In genomic region chr6:169097336-169098052, GRCh38 we compare ENCODE assay signal across 12 cellular contexts.
A peak's percentile ranks its signal among the peaks of the same experiment; 100 is the strongest.
DNase-seq lines count a peak whose midpoint lies in the region; ATAC-seq and TF ChIP-seq lines count a peak whose summit lies in the region.
"Had no signal": no experiment of that assay in that cellular context is flagged by ENCODE, and none has a peak within 500 bp of the region (broad histone marks: within the 10 kb centered on the region; RNA-seq: fewer than 3 reads in every experiment).

No MANE protein-coding gene starts in this region.

- H3K36me3 Mint-ChIP-seq in CD8-positive, alpha-beta T cell: no peaks in the 10 kb centered on the region

- TF ChIP-seq CTCF in coronary artery (IDR thresholded peaks at IDR 0.05): no peak
- no peak for TF ChIP-seq CTCF in CD8-positive, alpha-beta T cell (IDR thresholded peaks at IDR 0.05)

- H3K27me3 Mint-ChIP-seq in CD8-positive, alpha-beta T cell (ENCODE audit: low read depth): peaks cover 20% of the 10 kb centered on the region

- no peaks in the 10 kb centered on the region for H3K36me3 ChIP-seq in CD8-positive, alpha-beta T cell (ENCODE audit: insufficient read depth, low read length)
- H3K36me3 ChIP-seq: ovary had no signal

- H3K4me3 ChIP-seq in coronary artery: no peak overlapping the region
- H3K4me3 ChIP-seq in CD8-positive, alpha-beta T cell (ENCODE audit: low read depth, low read length): no peak overlapping the region
- H3K4me3 ChIP-seq: ovary had no signal

- intact Hi-C loops in CD8-positive, alpha-beta T cell (cut with DNase I, micrococcal nuclease): no loop called here

- no peaks in the 10 kb centered on the region for H3K9me3 ChIP-seq in CD8-positive, alpha-beta T cell (ENCODE audit: low read length)
- H3K9me3 ChIP-seq: ovary had no signal

- H3K4me3 Mint-ChIP-seq in CD8-positive, alpha-beta T cell: no peak overlapping the region

- no peak overlapping the region for H3K27ac Mint-ChIP-seq in CD8-positive, alpha-beta T cell

- no peaks in the 10 kb centered on the region for H3K4me1 ChIP-seq in CD8-positive, alpha-beta T cell (ENCODE audit: insufficient read depth, low read length)

- CTCF ChIA-PET in CD8-positive, alpha-beta T cell (lab: Charles Lee): no interaction called here

- POLR2A ChIA-PET in CD8-positive, alpha-beta T cell (lab: Charles Lee): no interaction called here

- no peak for ATAC-seq in CD8-positive, alpha-beta T cell
- ATAC-seq in GM21367 (IDR thresholded peaks at IDR 0.05; ENCODE audit: unreplicated experiment): no peak
- ATAC-seq: activated CD4-positive, CD25-positive, alpha-beta regulatory T cell treated with anti-CD3 and anti-CD28 coated beads, Interleukin-2, amount 50 U/mL, for 24 hours had no signal

- no peak overlapping the region for H3K27ac ChIP-seq in coronary artery
- H3K27ac ChIP-seq in CD8-positive, alpha-beta T cell (ENCODE audit: low read depth, low read length): no peak overlapping the region
- H3K27ac ChIP-seq: ovary had no signal

- DNase-seq in HK-2 (ENCODE audit: unreplicated experiment) (peak; percentile 14), astrocyte of the hippocampus (ENCODE audit: low read depth, low spot score) (peak; percentile 93), iris pigment epithelial cell (ENCODE audit: low read depth) (peak; percentile 100), stromal cell of bone marrow (ENCODE audit: low read depth) (peak; percentile 97), coronary artery (ENCODE audit: low spot score) (no peak)
- DNase-seq in CD8-positive, alpha-beta T cell: no peak
- DNase-seq: dermis blood vessel endothelial cell, NCI-H2081 treated with DMSO at 0.1 percent for 48 hours, OCI-M1, ovary had no signal

- no peaks in the 10 kb centered on the region for H3K9me3 Mint-ChIP-seq in CD8-positive, alpha-beta T cell

- H3K27me3 ChIP-seq in CD8-positive, alpha-beta T cell (ENCODE audit: insufficient read depth, low read length): no peaks in the 10 kb centered on the region
- H3K27me3 ChIP-seq: ovary had no signal

- H3K4me1 Mint-ChIP-seq in CD8-positive, alpha-beta T cell (ENCODE audit: low read depth): no peaks in the 10 kb centered on the region

Comparison
In these comparisons a context has a peak if more than half of its experiments do, and no peak if none do; other contexts are left out.
1. DNase-seq: peak in HK-2 (single experiment), astrocyte of the hippocampus (single experiment), iris pigment epithelial cell (single experiment) and stromal cell of bone marrow (single experiment); none in coronary artery (single experiment) and CD8-positive, alpha-beta T cell (0 of 7).